In the genomic region with DNA sequence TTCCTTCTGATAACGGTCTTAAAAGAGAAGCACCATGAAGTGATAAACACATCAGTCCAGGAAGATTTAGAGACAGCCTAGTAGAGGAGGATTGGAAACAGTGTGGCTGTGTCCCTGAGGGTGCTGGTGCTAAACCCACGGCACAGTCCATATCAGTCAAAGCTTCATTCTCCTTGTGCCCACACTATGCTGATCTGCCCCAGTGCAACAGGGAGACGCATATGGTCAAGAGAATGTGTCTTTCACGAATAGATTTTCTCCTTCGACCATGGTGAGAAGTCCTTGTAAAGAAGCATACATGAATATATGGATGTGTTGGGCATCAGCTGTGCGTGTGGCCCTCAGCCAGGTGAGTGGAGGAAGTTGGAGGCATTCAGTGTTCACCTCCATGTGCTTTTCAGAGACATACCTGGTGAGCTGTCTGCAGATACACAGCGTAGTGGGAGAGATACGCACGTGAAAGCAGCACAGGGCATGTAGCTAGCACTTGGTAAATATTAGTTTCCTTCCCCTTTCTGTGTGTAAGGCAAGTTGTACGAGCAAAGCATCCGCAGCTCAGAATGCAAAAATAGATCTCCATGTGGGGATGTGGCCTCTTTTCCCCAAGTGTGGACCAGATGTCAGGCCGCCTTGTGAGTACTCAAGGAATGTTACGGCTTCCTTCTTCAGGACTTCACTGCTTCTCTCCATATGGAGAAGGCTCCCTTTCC, we compare ENCODE assay signal across 1 cellular context.
TF ChIP-seq lines count a peak whose summit lies in the region.

No MANE protein-coding gene starts in this region.

TF ChIP-seq in IMR-90, 13 proteins besides CTCF, POLR2A, EP300 and RAD21:
- no peak for TF ChIP-seq FOS (IDR thresholded peaks at IDR 0.05; ENCODE audit: low read depth, low read length)
- TF ChIP-seq, protein P1, sequence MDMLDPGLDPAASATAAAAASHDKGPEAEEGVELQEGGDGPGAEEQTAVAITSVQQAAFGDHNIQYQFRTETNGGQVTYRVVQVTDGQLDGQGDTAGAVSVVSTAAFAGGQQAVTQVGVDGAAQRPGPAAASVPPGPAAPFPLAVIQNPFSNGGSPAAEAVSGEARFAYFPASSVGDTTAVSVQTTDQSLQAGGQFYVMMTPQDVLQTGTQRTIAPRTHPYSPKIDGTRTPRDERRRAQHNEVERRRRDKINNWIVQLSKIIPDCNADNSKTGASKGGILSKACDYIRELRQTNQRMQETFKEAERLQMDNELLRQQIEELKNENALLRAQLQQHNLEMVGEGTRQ (IDR thresholded peaks at IDR 0.05; ENCODE audit: low read depth, low read length): no peak
- no peak for TF ChIP-seq BHLHE40 (IDR thresholded peaks at IDR 0.05; ENCODE audit: low read depth, low read length)
- no peak for TF ChIP-seq MXI1 (IDR thresholded peaks at IDR 0.05; ENCODE audit: borderline replicate concordance, low read depth, low read length)
- no peak for TF ChIP-seq RCOR1 (IDR thresholded peaks at IDR 0.05; ENCODE audit: insufficient replicate concordance, low read length)
- no peak for TF ChIP-seq MAFK (IDR thresholded peaks at IDR 0.05; ENCODE audit: low read depth, low read length)
- no peak for TF ChIP-seq RFX5 (IDR thresholded peaks at IDR 0.05; ENCODE audit: low read depth, low read length)
- TF ChIP-seq CEBPB (IDR thresholded peaks at IDR 0.05; ENCODE audit: low read depth, low read length): no peak
- TF ChIP-seq MAZ (IDR thresholded peaks at IDR 0.05; ENCODE audit: borderline replicate concordance, low read depth, low read length): no peak
- no peak for TF ChIP-seq NFE2L2 (IDR thresholded peaks at IDR 0.05; ENCODE audit: low read depth, low read length)
- TF ChIP-seq SMC3 (IDR thresholded peaks at IDR 0.05; ENCODE audit: low read depth, low read length): no peak
- TF ChIP-seq CHD1 (IDR thresholded peaks at IDR 0.05; ENCODE audit: low read depth, low read length): no peak
- TF ChIP-seq, protein P2, sequence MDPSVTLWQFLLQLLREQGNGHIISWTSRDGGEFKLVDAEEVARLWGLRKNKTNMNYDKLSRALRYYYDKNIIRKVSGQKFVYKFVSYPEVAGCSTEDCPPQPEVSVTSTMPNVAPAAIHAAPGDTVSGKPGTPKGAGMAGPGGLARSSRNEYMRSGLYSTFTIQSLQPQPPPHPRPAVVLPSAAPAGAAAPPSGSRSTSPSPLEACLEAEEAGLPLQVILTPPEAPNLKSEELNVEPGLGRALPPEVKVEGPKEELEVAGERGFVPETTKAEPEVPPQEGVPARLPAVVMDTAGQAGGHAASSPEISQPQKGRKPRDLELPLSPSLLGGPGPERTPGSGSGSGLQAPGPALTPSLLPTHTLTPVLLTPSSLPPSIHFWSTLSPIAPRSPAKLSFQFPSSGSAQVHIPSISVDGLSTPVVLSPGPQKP (IDR thresholded peaks at IDR 0.05; ENCODE audit: borderline replicate concordance, low read depth, low read length): no peak
